Comparison of ENCODE assay signal across 8 cellular contexts in genomic region chr22:25420925-25421904, GRCh38.
A peak's percentile ranks its signal among the peaks of the same experiment; 100 is the strongest.
DNase-seq lines count a peak whose midpoint lies in the region; ATAC-seq and TF ChIP-seq lines count a peak whose summit lies in the region.

No MANE protein-coding gene starts in this region.

- peak overlapping the region; percentile 53; the same call in 1 of the 2 replicates for H3K27ac ChIP-seq in VCaP

- ATAC-seq in stimulated activated naive B cell treated with anti-CD40 and anti-IgM and Interleukin-4, amounts not matched to agents 10 μg/mL and 1 μg/mL and 100 μg/mL, for 72 hours (replicated peaks): peak; percentile 24
- ATAC-seq in HG03521 (IDR thresholded peaks at IDR 0.05; ENCODE audit: unreplicated experiment): no peak

- peaks cover 16 to 17% of the 10 kb centered on the region in 2 donors for H3K27me3 Mint-ChIP-seq in stimulated activated naive B cell treated with anti-CD40 and anti-IgM and Interleukin-4, amounts not matched to agents 10 μg/mL and 1 μg/mL and 100 μg/mL, for 72 hours

- peaks cover 24 to 42% of the 10 kb centered on the region in 2 donors for H3K4me1 Mint-ChIP-seq in stimulated activated naive B cell treated with anti-CD40 and anti-IgM and Interleukin-4, amounts not matched to agents 10 μg/mL and 1 μg/mL and 100 μg/mL, for 72 hours

- no peaks in the 10 kb centered on the region for H3K9me3 ChIP-seq in iPS-18c (ENCODE audit: control insufficient read depth, insufficient read depth, low read length)

- peak overlapping the region; percentile 53 for H3K4me3 ChIP-seq in iPS-18c (ENCODE audit: insufficient read depth, low read depth, low read length)

- H3K4me3 Mint-ChIP-seq in stimulated activated naive B cell treated with anti-CD40 and anti-IgM and Interleukin-4, amounts not matched to agents 10 μg/mL and 1 μg/mL and 100 μg/mL, for 72 hours: peak overlapping the region; percentile 78 to 79

- H3K27ac Mint-ChIP-seq in stimulated activated naive B cell treated with anti-CD40 and anti-IgM and Interleukin-4, amounts not matched to agents 10 μg/mL and 1 μg/mL and 100 μg/mL, for 72 hours: peak overlapping the region; percentile 16

- peak; percentile 41 for TF ChIP-seq CTCF in VCaP (conservative IDR thresholded peaks at IDR 0.05)

- H3K36me3 Mint-ChIP-seq in stimulated activated naive B cell treated with anti-CD40 and anti-IgM and Interleukin-4, amounts not matched to agents 10 μg/mL and 1 μg/mL and 100 μg/mL, for 72 hours: no peaks in the 10 kb centered on the region

- DNase-seq in NCI-H345 (lab: John Stamatoyannopoulos, UW) (peak; percentile 50), NCI-H345 treated with DMSO at 0.1 percent for 48 hours (lab: John Stamatoyannopoulos, UW; ENCODE audit: unreplicated experiment) (no peak), NCI-H2196 treated with DMSO at 0.1 percent for 48 hours (lab: John Stamatoyannopoulos, UW; ENCODE audit: unreplicated experiment) (no peak)
- no peak for DNase-seq in stimulated activated naive B cell treated with anti-CD40 and anti-IgM and Interleukin-4, amounts not matched to agents 10 μg/mL and 1 μg/mL and 100 μg/mL, for 72 hours
- no peak for DNase-seq in activated CD4-positive, CD25-positive, alpha-beta regulatory T cell treated with anti-CD3 and anti-CD28 coated beads, Interleukin-2, amount 50 U/mL, for 72 hours

- H3K9me3 Mint-ChIP-seq in stimulated activated naive B cell treated with anti-CD40 and anti-IgM and Interleukin-4, amounts not matched to agents 10 μg/mL and 1 μg/mL and 100 μg/mL, for 72 hours: no peaks in the 10 kb centered on the region
